10 cellular contexts compared by ENCODE assay signal in genomic region chr11:12587333-12587997, GRCh38.
DNase-seq lines count a peak whose midpoint lies in the region; ATAC-seq and TF ChIP-seq lines count a peak whose summit lies in the region.
"Had no signal": no experiment of that assay in that cellular context is flagged by ENCODE, and none has a peak within 500 bp of the region (broad histone marks: within the 10 kb centered on the region; RNA-seq: fewer than 3 reads in every experiment).

No MANE protein-coding gene starts in this region.

- H3K27ac ChIP-seq in mammary epithelial cell (ENCODE audit: insufficient read depth, low read depth, low read length) (no peak overlapping the region), mesodermal cell (ENCODE audit: low read depth, low read length, severe bottlenecking) (peak overlapping the region; percentile 58), thyroid gland (no peak overlapping the region)

- H3K79me2 ChIP-seq in mammary epithelial cell (ENCODE audit: insufficient read depth, low read length) = no peaks in the 10 kb centered on the region

- no peaks in the 10 kb centered on the region for H3K9me3 Mint-ChIP-seq in activated CD4-positive, alpha-beta memory T cell treated with anti-CD3 and anti-CD28 coated beads for 36 hours
- H3K9me3 Mint-ChIP-seq: CD8-positive, alpha-beta memory T cell had no signal

- WGBS in mammary epithelial cell (ENCODE audit: low coverage, missing lambda C conversion rate) = 23% methylated on average over 6 of the region's 6 CpGs
- 11 to 15% methylated on average over 2 to 3 of the region's 6 CpGs for WGBS in mesodermal cell (ENCODE audit: insufficient coverage in 2 of 2), 2 experiments
- 66 to 68% methylated on average over 6 of the region's 6 CpGs for WGBS in thyroid gland, 2 donors

- H4K20me1 ChIP-seq in mammary epithelial cell (ENCODE audit: insufficient read depth, low read length) = no peaks in the 10 kb centered on the region

- peak overlapping the region; percentile 23 for H3K4me2 ChIP-seq in mammary epithelial cell (ENCODE audit: insufficient read depth, low read depth, low read length)

- DNase-seq in AG10803 (ENCODE audit: low read depth) = peak; percentile 61
- peak; percentile 6 for DNase-seq in Jurkat, Clone E6-1 (ENCODE audit: low read depth, low spot score)
- peak; percentile 68 for DNase-seq in mammary epithelial cell
- no peak for DNase-seq in thyroid gland
- no peak for DNase-seq in activated CD4-positive, alpha-beta memory T cell treated with anti-CD3 and anti-CD28 coated beads for 36 hours
- DNase-seq: CD8-positive, alpha-beta memory T cell; NCI-H345 had no signal

- intact Hi-C loops in mammary epithelial cell (cut with micrococcal nuclease) = no loop called here
- intact Hi-C loops in thyroid gland (cut with DNase I) = no loop called here
- intact Hi-C loops in activated CD4-positive, alpha-beta memory T cell treated with anti-CD3 and anti-CD28 coated beads for 36 hours (cut with micrococcal nuclease) = no loop called here

- dilution Hi-C loops in mammary epithelial cell (cut with HindIII; ENCODE audit: low sequenced_read_pairs) = no loop called here

- H2AFZ ChIP-seq in mammary epithelial cell (ENCODE audit: low read depth, low read length) = peak overlapping the region; percentile 71

- no peaks in the 10 kb centered on the region for H3K36me3 ChIP-seq in mammary epithelial cell (ENCODE audit: insufficient read depth, low read length)
- no peaks in the 10 kb centered on the region for H3K36me3 ChIP-seq in mesodermal cell (ENCODE audit: control insufficient read depth, insufficient read depth, low read length)
- no peaks in the 10 kb centered on the region for H3K36me3 ChIP-seq in thyroid gland

- ATAC-seq in GM18517 (IDR thresholded peaks at IDR 0.05; ENCODE audit: unreplicated experiment) (no peak), GM21576 (IDR thresholded peaks at IDR 0.05; ENCODE audit: unreplicated experiment) (no peak)

- no peak for TF ChIP-seq CTCF in AG10803 (conservative IDR thresholded peaks at IDR 0.05; ENCODE audit: low read length)
- no peak for TF ChIP-seq CTCF in mammary epithelial cell (conservative IDR thresholded peaks at IDR 0.05 in 1 of 2, IDR thresholded peaks at IDR 0.05 in 1 of 2; ENCODE audit: extremely low read depth in 1 of 2, insufficient read depth in 1 of 2, low read depth in 1 of 2, low read length in 2 of 2)
- no peak for TF ChIP-seq CTCF in thyroid gland (IDR thresholded peaks at IDR 0.05)

- H3K4me1 ChIP-seq in mammary epithelial cell (ENCODE audit: insufficient read depth, low read length) (peaks cover 7% of the 10 kb centered on the region), mesodermal cell (ENCODE audit: control insufficient read depth, insufficient read depth, low read length, poor library complexity, severe bottlenecking) (peaks cover 12% of the 10 kb centered on the region), thyroid gland (no peaks in the 10 kb centered on the region)

- H3K4me3 ChIP-seq in AG10803 (ENCODE audit: low read length) (no peak overlapping the region), mammary epithelial cell (replicated peaks in 1 of 3; ENCODE audit: insufficient read depth in 1 of 3, low read depth in 2 of 3, low read length in 3 of 3) (no peak overlapping the region), mesodermal cell (ENCODE audit: extremely low read depth, insufficient read depth, low read length, poor library complexity, severe bottlenecking) (no peak overlapping the region), thyroid gland (replicated peaks in 1 of 3) (no peak overlapping the region)
- H3K4me3 ChIP-seq in Jurkat, Clone E6-1 (ENCODE audit: low read length) = no peak overlapping the region

- BruUV-seq in mammary epithelial cell (replicated peaks; lab: Mats Ljungman, UMichigan) = no TSS peak

- POLR2A ChIA-PET in activated CD4-positive, alpha-beta memory T cell treated with anti-CD3 and anti-CD28 coated beads for 36 hours (lab: Charles Lee) = no interaction called here

- peaks cover 8% of the 10 kb centered on the region for H3K27me3 Mint-ChIP-seq in activated CD4-positive, alpha-beta memory T cell treated with anti-CD3 and anti-CD28 coated beads for 36 hours

- H3K27me3 ChIP-seq in mammary epithelial cell (ENCODE audit: insufficient read depth, low read length) (no peaks in the 10 kb centered on the region), thyroid gland (no peaks in the 10 kb centered on the region)

- TF ChIP-seq POLR2A in thyroid gland (IDR thresholded peaks at IDR 0.05) = no peak

- no peak overlapping the region for H3K9ac ChIP-seq in mammary epithelial cell (ENCODE audit: insufficient read depth, low read length)

- H3K9me3 ChIP-seq in mammary epithelial cell (replicated peaks; ENCODE audit: insufficient read depth, low read length) (no peaks in the 10 kb centered on the region), mesodermal cell (ENCODE audit: control insufficient read depth, low read length) (no peaks in the 10 kb centered on the region), thyroid gland (no peaks in the 10 kb centered on the region)

- H3K36me3 Mint-ChIP-seq in activated CD4-positive, alpha-beta memory T cell treated with anti-CD3 and anti-CD28 coated beads for 36 hours = no peaks in the 10 kb centered on the region
- H3K36me3 Mint-ChIP-seq: CD8-positive, alpha-beta memory T cell had no signal

- H3K4me3 Mint-ChIP-seq in activated CD4-positive, alpha-beta memory T cell treated with anti-CD3 and anti-CD28 coated beads for 36 hours = no peak overlapping the region
- H3K4me3 Mint-ChIP-seq: CD8-positive, alpha-beta memory T cell had no signal

- H3K4me1 Mint-ChIP-seq in activated CD4-positive, alpha-beta memory T cell treated with anti-CD3 and anti-CD28 coated beads for 36 hours (ENCODE audit: low read depth) = peaks cover 2% of the 10 kb centered on the region

- in situ Hi-C loops in mammary epithelial cell (cut with MboI; ENCODE audit: low sequenced_read_pairs in 2 of 2) = no loop called here

- no peak overlapping the region for H3K27ac Mint-ChIP-seq in activated CD4-positive, alpha-beta memory T cell treated with anti-CD3 and anti-CD28 coated beads for 36 hours
- H3K27ac Mint-ChIP-seq: CD8-positive, alpha-beta memory T cell had no signal

- CTCF ChIA-PET in mammary epithelial cell (lab: Charles Lee; ENCODE audit: low non-redundant PET) = interaction anchor here (0.9 kb wide), 1 partner anchor 8 kb away, joined by 5 read pairs; no protein-coding TSS in a partner anchor
- CTCF ChIA-PET in activated CD4-positive, alpha-beta memory T cell treated with anti-CD3 and anti-CD28 coated beads for 36 hours (lab: Charles Lee) = interaction anchor here (1.2 to 2.9 kb wide), 3 partner anchors 12 to 301 kb away, joined by 4 to 16 read pairs (median 4); no protein-coding TSS in a partner anchor

Comparison
In these comparisons a context has a peak if more than half of its experiments do, and no peak if none do; other contexts are left out.
1. DNase-seq: peak in AG10803 (single experiment), Jurkat, Clone E6-1 (single experiment) and mammary epithelial cell (single experiment); none in thyroid gland (0 of 2) and activated CD4-positive, alpha-beta memory T cell treated with anti-CD3 and anti-CD28 coated beads for 36 hours (single experiment).